ENCODE assay signal across 8 cellular contexts in the genomic region with DNA sequence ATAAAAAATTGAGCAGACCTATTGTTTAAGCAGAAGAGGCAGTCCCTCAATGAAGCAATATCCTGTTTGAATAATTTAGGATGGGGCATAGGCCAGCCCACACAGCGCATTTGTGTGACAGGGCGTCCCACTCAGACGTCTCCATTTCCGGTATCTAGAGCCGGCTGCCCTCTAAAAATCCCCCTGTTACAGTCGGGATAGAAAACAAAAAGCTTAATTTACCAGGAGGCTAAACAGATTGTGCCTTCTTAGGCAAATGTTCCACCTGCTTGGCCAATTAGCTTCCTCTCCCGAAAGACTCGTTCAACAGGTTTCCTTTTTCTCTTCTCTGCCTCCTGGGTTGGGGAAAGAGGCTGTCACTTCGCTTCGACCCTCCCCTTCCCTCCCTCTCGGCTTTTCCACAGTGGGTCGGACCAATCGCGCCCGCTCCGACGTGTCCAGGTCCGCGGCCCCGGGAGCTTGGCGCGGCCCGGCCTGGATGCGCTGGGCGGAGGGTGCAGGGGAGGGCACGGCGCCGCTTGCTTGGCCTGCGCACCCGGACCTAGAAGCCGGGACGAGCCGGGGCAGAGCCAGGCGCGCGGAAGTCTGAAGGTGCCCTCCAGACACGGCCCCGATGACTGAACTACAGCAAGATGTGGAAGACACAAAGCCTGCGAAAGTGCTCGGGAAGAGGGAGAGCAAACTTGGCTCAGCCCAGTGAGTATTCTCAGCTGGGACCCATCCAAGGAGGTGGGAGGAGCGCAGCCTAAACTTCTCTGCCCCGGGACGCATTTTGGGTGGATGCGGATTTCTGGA. TPM values are rescaled to one million over a fixed set of nuclear protein-coding genes. Genes with fewer than 3 reads are reported as not detected.
DNase-seq lines count a peak whose midpoint lies in the region; ATAC-seq and TF ChIP-seq lines count a peak whose summit lies in the region.

A gene with protein sequence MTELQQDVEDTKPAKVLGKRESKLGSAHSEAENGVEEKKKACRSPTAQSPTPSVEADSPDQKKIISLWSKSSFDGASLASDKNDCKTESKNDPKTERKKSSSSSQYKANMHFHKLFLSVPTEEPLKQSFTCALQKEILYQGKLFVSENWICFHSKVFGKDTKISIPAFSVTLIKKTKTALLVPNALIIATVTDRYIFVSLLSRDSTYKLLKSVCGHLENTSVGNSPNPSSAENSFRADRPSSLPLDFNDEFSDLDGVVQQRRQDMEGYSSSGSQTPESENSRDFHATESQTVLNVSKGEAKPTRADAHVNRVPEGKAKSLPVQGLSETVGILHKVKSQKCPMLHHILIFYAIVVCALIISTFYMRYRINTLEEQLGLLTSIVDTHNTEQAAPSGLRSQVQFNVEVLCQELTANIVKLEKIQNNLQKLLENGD (plus strand): TSS at position 416 of the 795 bp plus-strand sequence. CDS start 198 bp downstream, at position 614.

- H3K9me3 Mint-ChIP-seq in natural killer cell treated with Interleukin-12 subunit alpha and Interleukin-12 subunit beta and Interleukin-15 and Interleukin-18, amount 100 ng/mL, for 72 hours = no peaks in the 10 kb centered on the region

- H3K27ac Mint-ChIP-seq in natural killer cell treated with Interleukin-12 subunit alpha and Interleukin-12 subunit beta and Interleukin-15 and Interleukin-18, amount 100 ng/mL, for 72 hours = peak within 1 kb of the TSS; percentile 84 to 92

- BruUV-seq in PC-3 (replicated peaks; lab: Mats Ljungman, UMichigan) = no TSS peak

- TF ChIP-seq CTCF in C4-2B (conservative IDR thresholded peaks at IDR 0.05) (no peak), PC-3 (conservative IDR thresholded peaks at IDR 0.05; ENCODE audit: low read depth, low read length) (no peak), fibroblast of the aortic adventitia (IDR thresholded peaks at IDR 0.05; ENCODE audit: insufficient read depth, low read length) (no peak)

- peak; percentile 89 for ATAC-seq in GM19395 (IDR thresholded peaks at IDR 0.05; ENCODE audit: unreplicated experiment)
- peak; percentile 55 for ATAC-seq in HG03558 (IDR thresholded peaks at IDR 0.05; ENCODE audit: extremely low read depth, unreplicated experiment)
- ATAC-seq in PC-3 = peak; percentile 95
- ATAC-seq in natural killer cell treated with Interleukin-12 subunit alpha and Interleukin-12 subunit beta and Interleukin-15 and Interleukin-18, amount 100 ng/mL, for 72 hours = peak; percentile 94 to 95

- peak within 1 kb of the TSS; percentile 91 for H3K4me3 ChIP-seq in PC-3 (ENCODE audit: low read length)
- peak within 1 kb of the TSS; percentile 83 for H3K4me3 ChIP-seq in fibroblast of the aortic adventitia (ENCODE audit: low read depth, low read length)

- H3K27ac ChIP-seq in C4-2B (peak within 1 kb of the TSS; percentile 75), PC-3 (ENCODE audit: low read length) (peak within 1 kb of the TSS; percentile 76)

- peaks cover 25% of the 10 kb centered on the region for H3K4me1 ChIP-seq in PC-3 (ENCODE audit: insufficient read depth, low read length)

- H3K4me2 ChIP-seq in PC-3 (ENCODE audit: low read length) = peak within 1 kb of the TSS; percentile 94

- peaks cover 47% of the 10 kb centered on the region for H3K79me2 ChIP-seq in PC-3 (ENCODE audit: low read length)

- DNase-seq in PC-3 (peak; percentile 91), fibroblast of the aortic adventitia (ENCODE audit: low read depth) (peak; percentile 88)
- peak; percentile 42 for DNase-seq in activated effector memory CD4-positive, alpha-beta T cell treated with Interleukin-2 at 50 U/mL for 16 hours
- DNase-seq in natural killer cell treated with Interleukin-12 subunit alpha and Interleukin-12 subunit beta and Interleukin-15 and Interleukin-18, amount 100 ng/mL, for 72 hours (ENCODE audit: low spot score) = peak; percentile 87
- peak; percentile 58 for DNase-seq in stimulated activated naive CD4-positive, alpha-beta T cell treated with Interleukin-2 at 50 U/mL for 16 hours (lab: John Stamatoyannopoulos, UW)

- no peaks in the 10 kb centered on the region for H3F3A ChIP-seq in PC-3 (ENCODE audit: low read length, unreplicated experiment)

- H4K20me1 ChIP-seq in PC-3 (ENCODE audit: low read length) = 0 out of 2 replicates have a peak, but pooled peaks cover 4% of the 10 kb centered on the region

- POLR2A ChIA-PET in PC-3 (lab: Charles Lee; ENCODE audit: unreplicated experiment) = interaction anchor here (0.5 to 1.3 kb wide), 5 partner anchors 40 to 116 kb away, joined by 4 to 6 read pairs (median 5); no protein-coding TSS in a partner anchor

- H3K27me3 ChIP-seq in PC-3 (ENCODE audit: low read length) = no peaks in the 10 kb centered on the region

- H2AFZ ChIP-seq in PC-3 (ENCODE audit: low read length) = peak within 1 kb of the TSS; percentile 81

- peaks cover 4% of the 10 kb centered on the region; the same call in 1 of the 2 replicates for H3K36me3 ChIP-seq in PC-3 (ENCODE audit: low read depth, low read length)

- H3K9me2 ChIP-seq in PC-3 (replicated peaks; ENCODE audit: low read length) = no peaks in the 10 kb centered on the region

- peaks cover 36 to 52% of the 10 kb centered on the region in 2 donors for H3K4me1 Mint-ChIP-seq in natural killer cell treated with Interleukin-12 subunit alpha and Interleukin-12 subunit beta and Interleukin-15 and Interleukin-18, amount 100 ng/mL, for 72 hours (ENCODE audit: low read depth in 2 of 2)

- intact Hi-C loops in PC-3 (cut with micrococcal nuclease) = loop anchor here (1.0 to 10.0 kb wide), 5 partner anchors 38 to 172 kb away; a partner anchor contains a TSS

- CTCF ChIA-PET in PC-3 (lab: Charles Lee) = interaction anchor here (1.1 to 1.4 kb wide), 4 partner anchors 27 to 116 kb away, joined by 3 to 7 read pairs (median 3); no protein-coding TSS in a partner anchor

- no peaks in the 10 kb centered on the region for H3K27me3 Mint-ChIP-seq in natural killer cell treated with Interleukin-12 subunit alpha and Interleukin-12 subunit beta and Interleukin-15 and Interleukin-18, amount 100 ng/mL, for 72 hours

- peak within 1 kb of the TSS; percentile 76 for H3K9ac ChIP-seq in PC-3 (ENCODE audit: low read length)

- no peaks in the 10 kb centered on the region for H3K9me3 ChIP-seq in PC-3 (ENCODE audit: low read length)

- no peaks in the 10 kb centered on the region for H3K36me3 Mint-ChIP-seq in natural killer cell treated with Interleukin-12 subunit alpha and Interleukin-12 subunit beta and Interleukin-15 and Interleukin-18, amount 100 ng/mL, for 72 hours

- peak within 1 kb of the TSS; percentile 87 for H3K4me3 Mint-ChIP-seq in natural killer cell treated with Interleukin-12 subunit alpha and Interleukin-12 subunit beta and Interleukin-15 and Interleukin-18, amount 100 ng/mL, for 72 hours

RNA-seq across cellular contexts. Expression of the gene that starts here (rescaled TPM):
- 33.6 and 38.8 TPM in 2 replicates for total RNA-seq in PC-3 (2014; rRNA removed)
- total RNA-seq in fibroblast of the aortic adventitia (ENCODE audit: low replicate concordance) = 13.5 and 23.5 TPM in 2 replicates
- total RNA-seq in natural killer cell treated with Interleukin-12 subunit alpha and Interleukin-12 subunit beta and Interleukin-15 and Interleukin-18, amount 100 ng/mL, for 72 hours = 10 to 100 TPM in 1 of 2 donors, 1 to 10 TPM in 1; 8.2 to 10.6 TPM

Comparison
In these comparisons a context has a peak if more than half of its experiments do, and no peak if none do; other contexts are left out.
1. Peak in every context shown above with its lines: DNase-seq, ATAC-seq, H3K4me3 ChIP-seq and H3K27ac ChIP-seq.